In genomic region chr10:131579251-131580071, GRCh38 we compare ENCODE assay signal across 10 cellular contexts.
"Had no signal": no experiment of that assay in that cellular context is flagged by ENCODE, and none has a peak within 500 bp of the region (broad histone marks: within the 10 kb centered on the region; RNA-seq: fewer than 3 reads in every experiment).

No MANE protein-coding gene starts in this region.

- H3K27me3 ChIP-seq: gastrocnemius medialis had no signal

- ATAC-seq: gastrocnemius medialis, mucosa of descending colon, natural killer cell had no signal

- H3K36me3 ChIP-seq: gastrocnemius medialis, tibial artery had no signal

- H3K4me1 ChIP-seq: tibial artery had no signal

- H3K36me3 Mint-ChIP-seq: natural killer cell had no signal

- H3K4me3 ChIP-seq: gastrocnemius medialis, mucosa of descending colon, tibial artery had no signal

- H3K27ac Mint-ChIP-seq: natural killer cell had no signal

- H3K4me1 Mint-ChIP-seq: natural killer cell had no signal

- H3K27ac ChIP-seq: gastrocnemius medialis, tibial artery had no signal

- H3K9me3 ChIP-seq: gastrocnemius medialis, tibial artery had no signal

- DNase-seq: activated CD4-positive, CD25-positive, alpha-beta regulatory T cell; activated naive CD4-positive, alpha-beta T cell; effector CD8-positive, alpha-beta T cell; gastrocnemius medialis; natural killer cell; occipital lobe; stimulated activated CD4-positive, alpha-beta T cell treated with anti-CD3 and anti-CD28 coated beads, Interleukin-4, amount 100 ng/mL, for 24 hours; T-helper 2 cell had no signal

- H3K4me3 Mint-ChIP-seq: natural killer cell had no signal

- H3K9me3 Mint-ChIP-seq: natural killer cell had no signal
